In the genomic region with DNA sequence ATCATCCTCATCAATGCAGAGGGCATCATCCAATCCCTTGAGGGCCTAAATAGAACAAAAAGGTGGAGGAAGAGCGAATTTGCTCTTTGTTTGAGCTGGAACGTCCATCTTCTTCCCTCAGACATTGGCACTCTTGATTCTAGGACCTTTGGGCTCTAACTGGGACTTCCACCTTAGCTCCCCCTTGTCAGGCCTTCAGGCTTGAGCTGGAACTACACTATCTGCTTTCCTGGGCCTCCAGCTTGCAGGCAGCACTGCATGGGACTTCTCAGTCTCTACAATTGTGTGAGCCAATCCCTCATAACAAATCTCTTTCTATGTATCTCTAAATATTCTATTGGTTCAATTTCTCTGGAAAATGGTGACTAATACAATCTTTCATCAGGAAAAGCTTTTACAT, we compare ENCODE assay signal across 1 cellular context.
TF ChIP-seq lines count a peak whose summit lies in the region.

No MANE protein-coding gene starts in this region.

TF ChIP-seq in WTC11, 78 proteins besides CTCF, POLR2A, EP300 and RAD21 (continued from another document):
- TF ChIP-seq, protein P1, sequence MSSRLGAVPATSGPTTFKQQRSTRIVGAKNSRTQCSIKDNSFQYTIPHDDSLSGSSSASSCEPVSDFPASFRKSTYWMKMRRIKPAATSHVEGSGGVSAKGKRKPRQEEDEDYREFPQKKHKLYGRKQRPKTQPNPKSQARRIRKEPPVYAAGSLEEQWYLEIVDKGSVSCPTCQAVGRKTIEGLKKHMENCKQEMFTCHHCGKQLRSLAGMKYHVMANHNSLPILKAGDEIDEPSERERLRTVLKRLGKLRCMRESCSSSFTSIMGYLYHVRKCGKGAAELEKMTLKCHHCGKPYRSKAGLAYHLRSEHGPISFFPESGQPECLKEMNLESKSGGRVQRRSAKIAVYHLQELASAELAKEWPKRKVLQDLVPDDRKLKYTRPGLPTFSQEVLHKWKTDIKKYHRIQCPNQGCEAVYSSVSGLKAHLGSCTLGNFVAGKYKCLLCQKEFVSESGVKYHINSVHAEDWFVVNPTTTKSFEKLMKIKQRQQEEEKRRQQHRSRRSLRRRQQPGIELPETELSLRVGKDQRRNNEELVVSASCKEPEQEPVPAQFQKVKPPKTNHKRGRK (CRISPR knock-in tag; IDR thresholded peaks at IDR 0.05; ENCODE audit: borderline replicate concordance) = no peak
- TF ChIP-seq JAZF1 (CRISPR knock-in tag; IDR thresholded peaks at IDR 0.05) = no peak
- TF ChIP-seq, protein P2, sequence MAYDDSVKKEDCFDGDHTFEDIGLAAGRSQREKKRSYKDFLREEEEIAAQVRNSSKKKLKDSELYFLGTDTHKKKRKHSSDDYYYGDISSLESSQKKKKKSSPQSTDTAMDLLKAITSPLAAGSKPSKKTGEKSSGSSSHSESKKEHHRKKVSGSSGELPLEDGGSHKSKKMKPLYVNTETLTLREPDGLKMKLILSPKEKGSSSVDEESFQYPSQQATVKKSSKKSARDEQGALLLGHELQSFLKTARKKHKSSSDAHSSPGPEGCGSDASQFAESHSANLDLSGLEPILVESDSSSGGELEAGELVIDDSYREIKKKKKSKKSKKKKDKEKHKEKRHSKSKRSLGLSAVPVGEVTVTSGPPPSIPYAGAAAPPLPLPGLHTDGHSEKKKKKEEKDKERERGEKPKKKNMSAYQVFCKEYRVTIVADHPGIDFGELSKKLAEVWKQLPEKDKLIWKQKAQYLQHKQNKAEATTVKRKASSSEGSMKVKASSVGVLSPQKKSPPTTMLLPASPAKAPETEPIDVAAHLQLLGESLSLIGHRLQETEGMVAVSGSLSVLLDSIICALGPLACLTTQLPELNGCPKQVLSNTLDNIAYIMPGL (CRISPR knock-in tag; IDR thresholded peaks at IDR 0.05) = no peak
- no peak for TF ChIP-seq TEAD1 (CRISPR knock-in tag; IDR thresholded peaks at IDR 0.05)
- no peak for TF ChIP-seq CBFB (CRISPR knock-in tag; IDR thresholded peaks at IDR 0.05; ENCODE audit: low read depth)
- no peak for TF ChIP-seq ZNF423 (CRISPR knock-in tag; IDR thresholded peaks at IDR 0.05)
- no peak for TF ChIP-seq ZNF121 (CRISPR knock-in tag; IDR thresholded peaks at IDR 0.05)
- TF ChIP-seq TCF7 (CRISPR knock-in tag; IDR thresholded peaks at IDR 0.05; ENCODE audit: low read depth) = no peak
- TF ChIP-seq, protein P3, sequence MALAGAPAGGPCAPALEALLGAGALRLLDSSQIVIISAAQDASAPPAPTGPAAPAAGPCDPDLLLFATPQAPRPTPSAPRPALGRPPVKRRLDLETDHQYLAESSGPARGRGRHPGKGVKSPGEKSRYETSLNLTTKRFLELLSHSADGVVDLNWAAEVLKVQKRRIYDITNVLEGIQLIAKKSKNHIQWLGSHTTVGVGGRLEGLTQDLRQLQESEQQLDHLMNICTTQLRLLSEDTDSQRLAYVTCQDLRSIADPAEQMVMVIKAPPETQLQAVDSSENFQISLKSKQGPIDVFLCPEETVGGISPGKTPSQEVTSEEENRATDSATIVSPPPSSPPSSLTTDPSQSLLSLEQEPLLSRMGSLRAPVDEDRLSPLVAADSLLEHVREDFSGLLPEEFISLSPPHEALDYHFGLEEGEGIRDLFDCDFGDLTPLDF (CRISPR knock-in tag; IDR thresholded peaks at IDR 0.05) = no peak
- no peak for TF ChIP-seq FOXP1 (CRISPR knock-in tag; IDR thresholded peaks at IDR 0.05; ENCODE audit: borderline replicate concordance)
- TF ChIP-seq, protein P4, sequence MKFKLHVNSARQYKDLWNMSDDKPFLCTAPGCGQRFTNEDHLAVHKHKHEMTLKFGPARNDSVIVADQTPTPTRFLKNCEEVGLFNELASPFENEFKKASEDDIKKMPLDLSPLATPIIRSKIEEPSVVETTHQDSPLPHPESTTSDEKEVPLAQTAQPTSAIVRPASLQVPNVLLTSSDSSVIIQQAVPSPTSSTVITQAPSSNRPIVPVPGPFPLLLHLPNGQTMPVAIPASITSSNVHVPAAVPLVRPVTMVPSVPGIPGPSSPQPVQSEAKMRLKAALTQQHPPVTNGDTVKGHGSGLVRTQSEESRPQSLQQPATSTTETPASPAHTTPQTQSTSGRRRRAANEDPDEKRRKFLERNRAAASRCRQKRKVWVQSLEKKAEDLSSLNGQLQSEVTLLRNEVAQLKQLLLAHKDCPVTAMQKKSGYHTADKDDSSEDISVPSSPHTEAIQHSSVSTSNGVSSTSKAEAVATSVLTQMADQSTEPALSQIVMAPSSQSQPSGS (CRISPR knock-in tag; IDR thresholded peaks at IDR 0.05; ENCODE audit: borderline replicate concordance, low read depth) = no peak
- TF ChIP-seq SMAD4 (CRISPR knock-in tag; IDR thresholded peaks at IDR 0.05) = no peak
- no peak for TF ChIP-seq ZNF232 (CRISPR knock-in tag; IDR thresholded peaks at IDR 0.05)
- TF ChIP-seq RORB (CRISPR knock-in tag; IDR thresholded peaks at IDR 0.05) = no peak
